Comparison of ENCODE assay signal across 22 cellular contexts in genomic region chr12:67437011-67437410, GRCh38.
"Had no signal": no experiment of that assay in that cellular context is flagged by ENCODE, and none has a peak within 500 bp of the region (broad histone marks: within the 10 kb centered on the region; RNA-seq: fewer than 3 reads in every experiment).

No MANE protein-coding gene starts in this region.

- H3K36me3 Mint-ChIP-seq: neural progenitor cell; stimulated activated effector memory CD8-positive, alpha-beta T cell treated with anti-CD3 and anti-CD28 coated beads, Interleukin-12 subunit alpha, Interleukin-12 subunit beta, amount 100 ng/mL, for 72 hours; type B pancreatic cell had no signal

- H3K4me3 ChIP-seq: esophagus muscularis mucosa, gastroesophageal sphincter, mucosa of descending colon, neural progenitor cell, pancreas, suprapubic skin, thyroid gland had no signal

- H3K27ac ChIP-seq: epithelial cell of prostate, esophagus muscularis mucosa, gastroesophageal sphincter, neural progenitor cell, pancreas, suprapubic skin, thyroid gland had no signal

- H3K9me3 Mint-ChIP-seq: neural progenitor cell; stimulated activated effector memory CD8-positive, alpha-beta T cell treated with anti-CD3 and anti-CD28 coated beads, Interleukin-12 subunit alpha, Interleukin-12 subunit beta, amount 100 ng/mL, for 72 hours had no signal

- ATAC-seq: gastroesophageal sphincter; left lobe of liver; mucosa of descending colon; naive thymus-derived CD8-positive, alpha-beta T cell; pancreas; stimulated activated effector memory CD8-positive, alpha-beta T cell treated with anti-CD3 and anti-CD28 coated beads, Interleukin-12 subunit alpha, Interleukin-12 subunit beta, amount 100 ng/mL, for 72 hours; stimulated activated naive CD8-positive, alpha-beta T cell treated with anti-CD3 and anti-CD28 coated beads, Interleukin-15, Interleukin-2, amounts not matched to agents 100 U/mL and 50 U/mL, for 24 hours had no signal

- H3K9me3 ChIP-seq: esophagus muscularis mucosa, gastroesophageal sphincter, mucosa of descending colon, pancreas, suprapubic skin, thyroid gland had no signal

- H2AFZ ChIP-seq: neural progenitor cell had no signal

- DNase-seq: effector memory CD4-positive, alpha-beta T cell; foreskin fibroblast; glutamatergic neuron; islet precursor cell; mammary epithelial cell; mucosa of descending colon; naive thymus-derived CD8-positive, alpha-beta T cell; occipital lobe; pancreas; stimulated activated CD4-positive, alpha-beta T cell treated with anti-CD3 and anti-CD28 coated beads, Interleukin-4, amount 100 ng/mL, for 1 hour; stimulated activated CD8-positive, alpha-beta memory T cell treated with anti-CD3 and anti-CD28 coated beads, Interleukin-4, amount 100 ng/mL, for 48 hours; stimulated activated naive CD8-positive, alpha-beta T cell treated with anti-CD3 and anti-CD28 coated beads, Interleukin-15, Interleukin-2, amounts not matched to agents 100 U/mL and 50 U/mL, for 24 hours; thyroid gland had no signal

- H3K27ac Mint-ChIP-seq: neural progenitor cell; progenitor cell of endocrine pancreas; stimulated activated effector memory CD8-positive, alpha-beta T cell treated with anti-CD3 and anti-CD28 coated beads, Interleukin-12 subunit alpha, Interleukin-12 subunit beta, amount 100 ng/mL, for 72 hours; type B pancreatic cell had no signal

- H3K9ac ChIP-seq: neural progenitor cell had no signal

- H3K27me3 ChIP-seq: esophagus muscularis mucosa, gastroesophageal sphincter, neural progenitor cell, pancreas, suprapubic skin, thyroid gland had no signal

- H3K27me3 Mint-ChIP-seq: naive thymus-derived CD8-positive, alpha-beta T cell; progenitor cell of endocrine pancreas; type B pancreatic cell had no signal

- H3K36me3 ChIP-seq: esophagus muscularis mucosa, gastroesophageal sphincter, neural progenitor cell, pancreas, suprapubic skin, thyroid gland had no signal

- H3K4me2 ChIP-seq: neural progenitor cell had no signal

- H3K4me3 Mint-ChIP-seq: naive thymus-derived CD8-positive, alpha-beta T cell; neural progenitor cell; stimulated activated effector memory CD8-positive, alpha-beta T cell treated with anti-CD3 and anti-CD28 coated beads, Interleukin-12 subunit alpha, Interleukin-12 subunit beta, amount 100 ng/mL, for 72 hours; type B pancreatic cell had no signal
